ENCODE assay signal across 2 cellular contexts in the genomic region with DNA sequence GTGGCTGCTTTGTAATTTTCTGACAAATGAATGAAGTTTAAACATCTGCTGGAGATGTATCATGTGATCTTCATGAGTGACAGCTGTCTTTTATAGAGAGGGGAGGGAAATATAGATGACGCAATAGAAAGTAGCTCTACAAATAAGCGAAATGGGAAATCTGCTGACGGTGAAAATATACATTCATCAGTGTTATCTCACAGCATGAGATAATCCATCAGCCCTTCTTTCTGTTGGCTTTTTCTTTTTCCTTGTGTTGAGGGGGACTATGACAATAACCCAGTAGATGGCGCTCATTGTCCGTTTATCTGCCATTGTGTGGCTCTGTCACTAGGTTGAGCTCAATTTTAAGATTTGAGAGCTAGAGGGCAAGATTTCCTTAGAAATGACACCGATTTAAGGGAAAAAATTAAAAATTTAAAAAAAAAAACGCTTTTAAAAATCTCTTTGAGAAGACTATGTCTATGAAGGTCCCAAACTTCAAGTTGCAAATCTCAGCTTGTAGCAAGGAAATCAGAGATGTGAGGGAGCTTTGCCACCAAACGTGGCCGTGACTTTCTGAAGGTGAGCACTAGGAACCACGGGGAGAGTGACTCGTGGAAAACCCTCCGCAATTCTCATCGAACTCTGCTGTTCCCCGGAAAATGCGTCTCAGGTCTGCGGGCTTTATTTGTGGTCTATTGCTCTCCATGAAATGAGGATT.
TF ChIP-seq lines count a peak whose summit lies in the region.

No MANE protein-coding gene starts in this region.

TF ChIP-seq in SK-N-SH, 30 proteins besides CTCF, POLR2A, EP300 and RAD21 (continued from another document):
- TF ChIP-seq EZH2phosphoT487 (IDR thresholded peaks at IDR 0.05; ENCODE audit: borderline replicate concordance, low read depth) (no peak), FOXJ3 (CRISPR knock-in tag; IDR thresholded peaks at IDR 0.05) (no peak), GATA2 (CRISPR knock-in tag; IDR thresholded peaks at IDR 0.05) (0 out of 2 replicates have a peak, but pooled peaks have one; percentile 8), USF1 (IDR thresholded peaks at IDR 0.05; ENCODE audit: borderline replicate concordance, low read depth) (no peak), CHD2 (IDR thresholded peaks at IDR 0.05; ENCODE audit: low read length, partially characterized antibody) (no peak), TCF12 (IDR thresholded peaks at IDR 0.05) (no peak)
TF ChIP-seq in SK-N-SH: peak in this region for 2.

TF ChIP-seq in GM12878, 131 proteins besides CTCF, POLR2A, EP300 and RAD21 (continues in another document):
- TF ChIP-seq, protein P1, sequence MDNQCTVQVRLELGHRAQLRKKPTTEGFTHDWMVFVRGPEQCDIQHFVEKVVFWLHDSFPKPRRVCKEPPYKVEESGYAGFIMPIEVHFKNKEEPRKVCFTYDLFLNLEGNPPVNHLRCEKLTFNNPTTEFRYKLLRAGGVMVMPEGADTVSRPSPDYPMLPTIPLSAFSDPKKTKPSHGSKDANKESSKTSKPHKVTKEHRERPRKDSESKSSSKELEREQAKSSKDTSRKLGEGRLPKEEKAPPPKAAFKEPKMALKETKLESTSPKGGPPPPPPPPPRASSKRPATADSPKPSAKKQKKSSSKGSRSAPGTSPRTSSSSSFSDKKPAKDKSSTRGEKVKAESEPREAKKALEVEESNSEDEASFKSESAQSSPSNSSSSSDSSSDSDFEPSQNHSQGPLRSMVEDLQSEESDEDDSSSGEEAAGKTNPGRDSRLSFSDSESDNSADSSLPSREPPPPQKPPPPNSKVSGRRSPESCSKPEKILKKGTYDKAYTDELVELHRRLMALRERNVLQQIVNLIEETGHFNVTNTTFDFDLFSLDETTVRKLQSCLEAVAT (IDR thresholded peaks at IDR 0.05), result peak; percentile 51; the same call in 1 of the 2 replicates
- TF ChIP-seq RBBP5 (conservative IDR thresholded peaks at IDR 0.05) (no peak), DPF2 (IDR thresholded peaks at IDR 0.05) (0 out of 2 replicates have a peak, but pooled peaks have one; percentile 59), NBN (IDR thresholded peaks at IDR 0.05) (0 out of 2 replicates have a peak, but pooled peaks have one; percentile 56), CUX1 (IDR thresholded peaks at IDR 0.05; ENCODE audit: insufficient replicate concordance, low read depth, low read length) (no peak), ZNF24 (IDR thresholded peaks at IDR 0.05) (peak; percentile 41; the same call in 1 of the 2 replicates), RAD51 (IDR thresholded peaks at IDR 0.05) (peak; percentile 81), CEBPZ (IDR thresholded peaks at IDR 0.05; ENCODE audit: low read depth, low read length) (no peak), NR2F1 (conservative IDR thresholded peaks at IDR 0.05) (no peak), SMC3 (IDR thresholded peaks at IDR 0.05; ENCODE audit: borderline replicate concordance, low read length) (peak; percentile 89), PKNOX1 (IDR thresholded peaks at IDR 0.05) (peak; percentile 96), YY1 (IDR thresholded peaks at IDR 0.05; ENCODE audit: low read depth, low read length) (peak; percentile 71), RELB (IDR thresholded peaks at IDR 0.05; ENCODE audit: low read depth) (0 out of 2 replicates have a peak, but pooled peaks have one; percentile 17), HDGF (IDR thresholded peaks at IDR 0.05) (no peak), MYB (IDR thresholded peaks at IDR 0.05; ENCODE audit: borderline replicate concordance, low read depth, low read length) (no peak), CREB1 (IDR thresholded peaks at IDR 0.05; ENCODE audit: low read depth) (peak; percentile 71), CREM (IDR thresholded peaks at IDR 0.05; ENCODE audit: low read depth) (peak; percentile 31; the same call in 1 of the 2 replicates), GABPA (IDR thresholded peaks at IDR 0.05; ENCODE audit: low read depth) (no peak), ATF7 (IDR thresholded peaks at IDR 0.05; ENCODE audit: low read depth) (peak; percentile 81), PAX5 (IDR thresholded peaks at IDR 0.05; ENCODE audit: borderline replicate concordance, low read depth, low read length) (no peak), KLF5 (IDR thresholded peaks at IDR 0.05; ENCODE audit: partially characterized antibody) (no peak), RB1 (IDR thresholded peaks at IDR 0.05; ENCODE audit: borderline replicate concordance) (0 out of 2 replicates have a peak, but pooled peaks have one; percentile 68)
- TF ChIP-seq, protein P2, sequence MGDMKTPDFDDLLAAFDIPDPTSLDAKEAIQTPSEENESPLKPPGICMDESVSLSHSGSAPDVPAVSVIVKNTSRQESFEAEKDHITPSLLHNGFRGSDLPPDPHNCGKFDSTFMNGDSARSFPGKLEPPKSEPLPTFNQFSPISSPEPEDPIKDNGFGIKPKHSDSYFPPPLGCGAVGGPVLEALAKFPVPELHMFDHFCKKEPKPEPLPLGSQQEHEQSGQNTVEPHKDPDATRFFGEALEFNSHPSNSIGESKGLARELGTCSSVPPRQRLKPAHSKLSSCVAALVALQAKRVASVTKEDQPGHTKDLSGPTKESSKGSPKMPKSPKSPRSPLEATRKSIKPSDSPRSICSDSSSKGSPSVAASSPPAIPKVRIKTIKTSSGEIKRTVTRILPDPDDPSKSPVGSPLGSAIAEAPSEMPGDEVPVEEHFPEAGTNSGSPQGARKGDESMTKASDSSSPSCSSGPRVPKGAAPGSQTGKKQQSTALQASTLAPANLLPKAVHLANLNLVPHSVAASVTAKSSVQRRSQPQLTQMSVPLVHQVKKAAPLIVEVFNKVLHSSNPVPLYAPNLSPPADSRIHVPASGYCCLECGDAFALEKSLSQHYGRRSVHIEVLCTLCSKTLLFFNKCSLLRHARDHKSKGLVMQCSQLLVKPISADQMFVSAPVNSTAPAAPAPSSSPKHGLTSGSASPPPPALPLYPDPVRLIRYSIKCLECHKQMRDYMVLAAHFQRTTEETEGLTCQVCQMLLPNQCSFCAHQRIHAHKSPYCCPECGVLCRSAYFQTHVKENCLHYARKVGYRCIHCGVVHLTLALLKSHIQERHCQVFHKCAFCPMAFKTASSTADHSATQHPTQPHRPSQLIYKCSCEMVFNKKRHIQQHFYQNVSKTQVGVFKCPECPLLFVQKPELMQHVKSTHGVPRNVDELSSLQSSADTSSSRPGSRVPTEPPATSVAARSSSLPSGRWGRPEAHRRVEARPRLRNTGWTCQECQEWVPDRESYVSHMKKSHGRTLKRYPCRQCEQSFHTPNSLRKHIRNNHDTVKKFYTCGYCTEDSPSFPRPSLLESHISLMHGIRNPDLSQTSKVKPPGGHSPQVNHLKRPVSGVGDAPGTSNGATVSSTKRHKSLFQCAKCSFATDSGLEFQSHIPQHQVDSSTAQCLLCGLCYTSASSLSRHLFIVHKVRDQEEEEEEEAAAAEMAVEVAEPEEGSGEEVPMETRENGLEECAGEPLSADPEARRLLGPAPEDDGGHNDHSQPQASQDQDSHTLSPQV (IDR thresholded peaks at IDR 0.05), result 0 out of 2 replicates have a peak, but pooled peaks have one; percentile 24
- TF ChIP-seq, protein P3, sequence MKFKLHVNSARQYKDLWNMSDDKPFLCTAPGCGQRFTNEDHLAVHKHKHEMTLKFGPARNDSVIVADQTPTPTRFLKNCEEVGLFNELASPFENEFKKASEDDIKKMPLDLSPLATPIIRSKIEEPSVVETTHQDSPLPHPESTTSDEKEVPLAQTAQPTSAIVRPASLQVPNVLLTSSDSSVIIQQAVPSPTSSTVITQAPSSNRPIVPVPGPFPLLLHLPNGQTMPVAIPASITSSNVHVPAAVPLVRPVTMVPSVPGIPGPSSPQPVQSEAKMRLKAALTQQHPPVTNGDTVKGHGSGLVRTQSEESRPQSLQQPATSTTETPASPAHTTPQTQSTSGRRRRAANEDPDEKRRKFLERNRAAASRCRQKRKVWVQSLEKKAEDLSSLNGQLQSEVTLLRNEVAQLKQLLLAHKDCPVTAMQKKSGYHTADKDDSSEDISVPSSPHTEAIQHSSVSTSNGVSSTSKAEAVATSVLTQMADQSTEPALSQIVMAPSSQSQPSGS (IDR thresholded peaks at IDR 0.05; ENCODE audit: low read length), result no peak
- TF ChIP-seq, protein P4, sequence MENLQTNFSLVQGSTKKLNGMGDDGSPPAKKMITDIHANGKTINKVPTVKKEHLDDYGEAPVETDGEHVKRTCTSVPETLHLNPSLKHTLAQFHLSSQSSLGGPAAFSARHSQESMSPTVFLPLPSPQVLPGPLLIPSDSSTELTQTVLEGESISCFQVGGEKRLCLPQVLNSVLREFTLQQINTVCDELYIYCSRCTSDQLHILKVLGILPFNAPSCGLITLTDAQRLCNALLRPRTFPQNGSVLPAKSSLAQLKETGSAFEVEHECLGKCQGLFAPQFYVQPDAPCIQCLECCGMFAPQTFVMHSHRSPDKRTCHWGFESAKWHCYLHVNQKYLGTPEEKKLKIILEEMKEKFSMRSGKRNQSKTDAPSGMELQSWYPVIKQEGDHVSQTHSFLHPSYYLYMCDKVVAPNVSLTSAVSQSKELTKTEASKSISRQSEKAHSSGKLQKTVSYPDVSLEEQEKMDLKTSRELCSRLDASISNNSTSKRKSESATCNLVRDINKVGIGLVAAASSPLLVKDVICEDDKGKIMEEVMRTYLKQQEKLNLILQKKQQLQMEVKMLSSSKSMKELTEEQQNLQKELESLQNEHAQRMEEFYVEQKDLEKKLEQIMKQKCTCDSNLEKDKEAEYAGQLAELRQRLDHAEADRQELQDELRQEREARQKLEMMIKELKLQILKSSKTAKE (IDR thresholded peaks at IDR 0.05; ENCODE audit: low read depth, poor library complexity, severe bottlenecking), result peak; percentile 73
